ENCODE assay signal across 29 cellular contexts in genomic region chr1:39478536-39478935, GRCh38. TPM values are rescaled to one million over a fixed set of nuclear protein-coding genes. Genes with fewer than 3 reads are reported as not detected.
"Had no signal": no experiment of that assay in that cellular context is flagged by ENCODE, and none has a peak within 500 bp of the region (broad histone marks: within the 10 kb centered on the region; RNA-seq: fewer than 3 reads in every experiment).

No MANE protein-coding gene starts in this region.

- DNase-seq: activated B cell treated with CpG ODN at 0.5 μM for 24 hours; activated CD4-positive, alpha-beta T cell treated with anti-CD3 and anti-CD28 coated beads for 36 hours; activated CD4-positive, alpha-beta T cell treated with anti-CD3 and anti-CD28 coated beads, Interleukin-2, amount 50 U/mL, for 4 hours; activated CD8-positive, alpha-beta memory T cell treated with anti-CD3 and anti-CD28 coated beads for 24 hours; activated CD8-positive, alpha-beta memory T cell treated with anti-CD3 and anti-CD28 coated beads, Interleukin-2, amount 50 U/mL, for 48 hours; activated naive CD4-positive, alpha-beta T cell; activated naive CD8-positive, alpha-beta T cell treated with anti-CD3 and anti-CD28 coated beads, Interleukin-2, amount 10 ng/mL, durations not matched to agents 7 days and 5 days; activated T-cell treated with anti-CD3 and anti-CD28 coated beads, Interleukin-2, amount 50 U/mL, for 4 hours; amygdala; esophagus squamous epithelium; foreskin fibroblast; immature natural killer cell; retina; sigmoid colon; stimulated activated CD4-positive, alpha-beta T cell treated with anti-CD3 and anti-CD28 coated beads, Interleukin-2, amount 100 ng/mL, for 48 hours; stimulated activated CD8-positive, alpha-beta memory T cell treated with anti-CD3 and anti-CD28 coated beads, Interleukin-4, amount 100 ng/mL, for 48 hours; stimulated activated naive CD4-positive, alpha-beta T cell; T1000; upper lobe of left lung had no signal

- H3K9me3 Mint-ChIP-seq: activated B cell treated with CpG ODN at 0.5 μM for 24 hours; activated naive CD8-positive, alpha-beta T cell treated with anti-CD3 and anti-CD28 coated beads, Interleukin-2, amount 10 ng/mL, durations not matched to agents 7 days and 5 days; activated T-cell treated with anti-CD3 and anti-CD28 coated beads, Interleukin-2, amount 50 U/mL, for 4 hours; activated T-helper 2 cell treated with anti-CD3 and anti-CD28 coated beads, Interferon-gamma antibody, Interleukin-2, Interleukin-4, amounts not matched to agents 10 μg/mL and 5 μg/mL and 100 μg/mL, durations not matched to agents 14 hours and 24 hours and 36 hours; immature natural killer cell; mesothelial cell of epicardium; natural killer cell treated with Interleukin-12 subunit alpha and Interleukin-12 subunit beta and Interleukin-15 and Interleukin-18, amount 100 ng/mL, for 72 hours had no signal

- H3K4me1 Mint-ChIP-seq: activated B cell treated with CpG ODN at 0.5 μM for 24 hours; activated CD4-positive, alpha-beta T cell treated with anti-CD3 and anti-CD28 coated beads for 36 hours; immature natural killer cell; mesothelial cell of epicardium had no signal

- H3K4me3 Mint-ChIP-seq: activated B cell treated with CpG ODN at 0.5 μM for 24 hours; activated CD4-positive, alpha-beta T cell treated with anti-CD3 and anti-CD28 coated beads for 36 hours; activated naive CD8-positive, alpha-beta T cell treated with anti-CD3 and anti-CD28 coated beads, Interleukin-2, amount 10 ng/mL, durations not matched to agents 7 days and 5 days; activated T-cell treated with anti-CD3 and anti-CD28 coated beads, Interleukin-2, amount 50 U/mL, for 4 hours; immature natural killer cell; mesothelial cell of epicardium; natural killer cell treated with Interleukin-12 subunit alpha and Interleukin-12 subunit beta and Interleukin-15 and Interleukin-18, amount 100 ng/mL, for 72 hours had no signal

- H3K27ac Mint-ChIP-seq: activated B cell treated with CpG ODN at 0.5 μM for 24 hours; activated CD4-positive, alpha-beta T cell treated with anti-CD3 and anti-CD28 coated beads for 36 hours; activated naive CD8-positive, alpha-beta T cell treated with anti-CD3 and anti-CD28 coated beads, Interleukin-2, amount 10 ng/mL, durations not matched to agents 7 days and 5 days; natural killer cell treated with Interleukin-12 subunit alpha and Interleukin-12 subunit beta and Interleukin-15 and Interleukin-18, amount 100 ng/mL, for 72 hours; progenitor cell of endocrine pancreas had no signal

- H3K4me3 ChIP-seq: coronary artery, esophagus squamous epithelium, lung, sigmoid colon, upper lobe of left lung had no signal

- ATAC-seq: activated CD4-positive, alpha-beta T cell treated with anti-CD3 and anti-CD28 coated beads for 36 hours; activated T-cell treated with anti-CD3 and anti-CD28 coated beads, Interleukin-2, amount 50 U/mL, for 4 hours; left lobe of liver; natural killer cell treated with Interleukin-12 subunit alpha and Interleukin-12 subunit beta and Interleukin-15 and Interleukin-18, amount 100 ng/mL, for 72 hours had no signal

- H3K4me1 ChIP-seq: esophagus squamous epithelium, upper lobe of left lung had no signal

- H3K27ac ChIP-seq: coronary artery, esophagus squamous epithelium had no signal

- H3K27me3 ChIP-seq: esophagus squamous epithelium, sigmoid colon, upper lobe of left lung had no signal

- H3K9me3 ChIP-seq: esophagus squamous epithelium, sigmoid colon, upper lobe of left lung had no signal

RNA-seq across cellular contexts. Expression of gene BMP8A, which starts 12.9 kb away (rescaled TPM):
- total RNA-seq: bronchial epithelial cell; left lobe of liver; mesothelial cell of epicardium; osteocyte; T-helper 1 cell treated with Interleukin-12 subunit alpha and Interleukin-12 subunit beta and Interleukin-4 antibody, amounts not matched to agents 30 ng/mL and 1 ng/mL, for 36 hours had no signal
- polyA plus RNA-seq: immature natural killer cell had no signal
